In genomic region chr1:42952353-42953001, GRCh38 we compare ENCODE assay signal across 9 cellular contexts. TPM values are rescaled to one million over a fixed set of nuclear protein-coding genes. Genes with fewer than 3 reads are reported as not detected.
DNase-seq lines count a peak whose midpoint lies in the region; ATAC-seq, FAIRE-seq and TF ChIP-seq lines count a peak whose summit lies in the region.
"Had no signal": no experiment of that assay in that cellular context is flagged by ENCODE, and none has a peak within 500 bp of the region (broad histone marks: within the 10 kb centered on the region; RNA-seq: fewer than 3 reads in every experiment).

No MANE protein-coding gene starts in this region.

- H3K4me3 ChIP-seq in SJCRH30 (no peak overlapping the region), iPS-15b (ENCODE audit: low read depth, low read length) (no peak overlapping the region)

- H3K9me3 ChIP-seq in SJCRH30 (replicated peaks) (no peaks in the 10 kb centered on the region), iPS-15b (ENCODE audit: control insufficient read depth, insufficient read depth, low read length) (no peaks in the 10 kb centered on the region)

- H3K4me1 ChIP-seq in SJCRH30 (peaks cover 48% of the 10 kb centered on the region), iPS-15b (ENCODE audit: control insufficient read depth, insufficient read depth, low read length) (peaks cover 40% of the 10 kb centered on the region)

- ATAC-seq in GM21737 (IDR thresholded peaks at IDR 0.05; ENCODE audit: unreplicated experiment) (peak; percentile 66), left lobe of liver (no peak), HG02970 (IDR thresholded peaks at IDR 0.05; ENCODE audit: low FRiP score, unreplicated experiment) (no peak)

- H3K36me3 ChIP-seq in SJCRH30 (peaks cover 14% of the 10 kb centered on the region), iPS-15b (ENCODE audit: control insufficient read depth, insufficient read depth, low read length) (peaks cover 30% of the 10 kb centered on the region)

- FAIRE-seq in GM12891 (lab: Jason Lieb, UNC) = peak; percentile 67

- peak overlapping the region; percentile 49 for H3K9ac ChIP-seq in iPS-15b (ENCODE audit: low read depth, low read length)
- H3K9ac ChIP-seq: KMS-11 had no signal

- peak; percentile 41 for DNase-seq in GM12891 (ENCODE audit: insufficient read length, low spot score)
- DNase-seq in SJCRH30 = peak; percentile 42 to 55
- DNase-seq in left lobe of liver (ENCODE audit: low spot score) = no peak
- DNase-seq in stimulated activated CD4-positive, alpha-beta T cell treated with anti-CD3 and anti-CD28 coated beads, Interleukin-4, amount 100 ng/mL, for 1 hour = no peak
- DNase-seq in activated CD4-positive, alpha-beta T cell treated with anti-CD3 and anti-CD28 coated beads for 48 hours = no peak

- peak overlapping the region; percentile 28 for H3K27ac ChIP-seq in SJCRH30
- H3K27ac ChIP-seq: KMS-11 had no signal

- TF ChIP-seq POLR2A in GM12891 (IDR thresholded peaks at IDR 0.05; ENCODE audit: low read depth, low read length) = no peak

- no peaks in the 10 kb centered on the region for H3K27me3 ChIP-seq in SJCRH30
- H3K27me3 ChIP-seq in iPS-15b (ENCODE audit: control insufficient read depth, insufficient read depth, low read length) = no peaks in the 10 kb centered on the region

TF ChIP-seq in GM12891, 5 proteins besides CTCF, POLR2A, EP300 and RAD21:
- TF ChIP-seq PAX5 (IDR thresholded peaks at IDR 0.05; ENCODE audit: insufficient read depth, low read length, severe bottlenecking) (peak; percentile 46), SPI1 (IDR thresholded peaks at IDR 0.05; ENCODE audit: low read depth, low read length) (0 out of 2 replicates have a peak, but pooled peaks have one; percentile 28), TAF1 (IDR thresholded peaks at IDR 0.05; ENCODE audit: low read depth, low read length) (peak; percentile 35; the same call in 1 of the 2 replicates), POLR2AphosphoS5 (IDR thresholded peaks at IDR 0.05; ENCODE audit: low read depth, low read length) (0 out of 2 replicates have a peak, but pooled peaks have one; percentile 31), POU2F2 (IDR thresholded peaks at IDR 0.05; ENCODE audit: low read depth, low read length) (no peak)

RNA-seq across cellular contexts. Expression of gene SLC2A1, which starts 6.2 kb away (rescaled TPM):
- 33.9 TPM for polyA plus RNA-seq in GM12891 (2012; ENCODE audit: low read depth, missing spikeins)
- total RNA-seq in SJCRH30 (2014; rRNA removed; shearing (Covaris generic)) = 64.8 and 73.2 TPM in 2 replicates
- total RNA-seq in left lobe of liver = 9.5 TPM

Comparison
In these comparisons a context has a peak if more than half of its experiments do, and no peak if none do; other contexts are left out.
1. DNase-seq: peak in GM12891 (single experiment) and SJCRH30 (2 of 2); none in left lobe of liver (single experiment), stimulated activated CD4-positive, alpha-beta T cell treated with anti-CD3 and anti-CD28 coated beads, Interleukin-4, amount 100 ng/mL, for 1 hour (single experiment) and activated CD4-positive, alpha-beta T cell treated with anti-CD3 and anti-CD28 coated beads for 48 hours (single experiment).